In the genomic region with DNA sequence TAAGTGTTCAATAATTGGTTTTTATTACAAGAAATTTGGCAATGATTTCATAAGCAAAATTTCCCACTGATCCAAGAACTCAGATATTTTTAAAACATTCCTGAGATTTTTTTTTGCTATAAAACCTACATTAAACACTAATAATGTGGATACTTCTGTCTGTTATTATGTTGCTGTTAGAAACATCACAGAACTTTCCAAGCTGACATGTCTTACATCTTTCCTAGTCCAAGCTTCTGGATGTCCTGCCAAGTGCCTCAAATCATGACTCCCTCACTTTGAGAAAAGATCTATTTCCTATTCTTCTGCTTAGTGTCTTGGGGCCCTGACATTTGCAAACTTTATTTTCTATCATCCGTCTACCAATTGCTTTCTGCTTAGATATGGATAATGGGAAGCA, we compare ENCODE assay signal across 19 cellular contexts.
A peak's percentile ranks its signal among the peaks of the same experiment; 100 is the strongest.
DNase-seq lines count a peak whose midpoint lies in the region; ATAC-seq and TF ChIP-seq lines count a peak whose summit lies in the region.
"Had no signal": no experiment of that assay in that cellular context is flagged by ENCODE, and none has a peak within 500 bp of the region (broad histone marks: within the 10 kb centered on the region; RNA-seq: fewer than 3 reads in every experiment).

No MANE protein-coding gene starts in this region.

- H3K27ac ChIP-seq in GM23248 = no peak overlapping the region
- H3K27ac ChIP-seq in PC-9 = no peak overlapping the region
- H3K27ac ChIP-seq in neural progenitor cell = no peak overlapping the region
- H3K27ac ChIP-seq: 22Rv1; BLaER1 treated with 17β-estradiol and CSF1 and Interleukin-3, amounts not matched to agents 10 nM and 100 nM had no signal

- 30 to 61% methylated on average over 1 of the region's 1 CpG for WGBS in GM23248 (ENCODE audit: low coverage in 1 of 2, low lambda C conversion rate in 2 of 2, missing lambda C conversion rate in 2 of 2), 2 experiments

- in situ Hi-C loops in GM23248 (cut with MboI) = no loop called here

- TF ChIP-seq CTCF in AG10803 (conservative IDR thresholded peaks at IDR 0.05; ENCODE audit: low read length) (no peak), PC-9 (conservative IDR thresholded peaks at IDR 0.05) (no peak), neural progenitor cell (IDR thresholded peaks at IDR 0.05) (no peak)

- H3K4me2 ChIP-seq in GM23248 (ENCODE audit: unreplicated experiment) (no peak overlapping the region), PC-9 (no peak overlapping the region), neural progenitor cell (no peak overlapping the region)
- H3K4me2 ChIP-seq: BLaER1 treated with 17β-estradiol and CSF1 and Interleukin-3, amounts not matched to agents 10 nM and 100 nM had no signal

- H3K4me3 ChIP-seq in AG10803 (ENCODE audit: low read length) = no peak overlapping the region
- no peak overlapping the region for H3K4me3 ChIP-seq in GM23248
- H3K4me3 ChIP-seq in PC-9 = no peak overlapping the region
- no peak overlapping the region for H3K4me3 ChIP-seq in neural progenitor cell
- H3K4me3 ChIP-seq: BLaER1 treated with 17β-estradiol and CSF1 and Interleukin-3, amounts not matched to agents 10 nM and 100 nM had no signal

- POLR2A ChIA-PET in PC-9 (lab: Charles Lee; ENCODE audit: unreplicated experiment) = no interaction called here

- H3K4me3 Mint-ChIP-seq in neural progenitor cell = no peak overlapping the region
- no peak overlapping the region for H3K4me3 Mint-ChIP-seq in stimulated activated effector memory CD8-positive, alpha-beta T cell treated with anti-CD3 and anti-CD28 coated beads, Interleukin-12 subunit alpha, Interleukin-12 subunit beta, amount 100 ng/mL, for 72 hours
- H3K4me3 Mint-ChIP-seq: CD14-positive monocyte; CD4-positive, alpha-beta T cell; CD8-positive, alpha-beta memory T cell had no signal

- H3K27me3 Mint-ChIP-seq in neural progenitor cell (ENCODE audit: insufficient read depth, low read depth) = no peaks in the 10 kb centered on the region

- H4K20me1 ChIP-seq in GM23248 (ENCODE audit: insufficient read depth) (no peaks in the 10 kb centered on the region), PC-9 (ENCODE audit: insufficient read depth) (no peaks in the 10 kb centered on the region), neural progenitor cell (ENCODE audit: low read depth) (no peaks in the 10 kb centered on the region)
- H4K20me1 ChIP-seq: BLaER1 treated with 17β-estradiol and CSF1 and Interleukin-3, amounts not matched to agents 10 nM and 100 nM had no signal

- H3K4me1 ChIP-seq in GM23248 (ENCODE audit: insufficient read depth) (peaks cover 8% of the 10 kb centered on the region; the same call in 1 of the 2 replicates), PC-9 (replicated peaks; ENCODE audit: insufficient read depth) (no peaks in the 10 kb centered on the region), neural progenitor cell (no peaks in the 10 kb centered on the region)
- H3K4me1 ChIP-seq: BE2C had no signal

- H3F3A ChIP-seq in GM23248 (ENCODE audit: insufficient read depth) (no peaks in the 10 kb centered on the region), PC-9 (ENCODE audit: insufficient read depth, low read depth) (no peaks in the 10 kb centered on the region), neural progenitor cell (ENCODE audit: low read depth) (no peaks in the 10 kb centered on the region)

- H3K27me3 ChIP-seq in GM23248 (replicated peaks; ENCODE audit: insufficient read depth) (no peaks in the 10 kb centered on the region), PC-9 (ENCODE audit: insufficient read depth, low read depth) (no peaks in the 10 kb centered on the region), neural progenitor cell (no peaks in the 10 kb centered on the region)
- H3K27me3 ChIP-seq: BE2C; BLaER1 treated with 17β-estradiol and CSF1 and Interleukin-3, amounts not matched to agents 10 nM and 100 nM had no signal

- H3K79me2 ChIP-seq in GM23248 (ENCODE audit: insufficient read depth) (no peaks in the 10 kb centered on the region), PC-9 (ENCODE audit: low read depth) (no peaks in the 10 kb centered on the region), neural progenitor cell (ENCODE audit: low read depth) (no peaks in the 10 kb centered on the region)

- no peak overlapping the region for H3K9ac ChIP-seq in GM23248
- no peak overlapping the region for H3K9ac ChIP-seq in neural progenitor cell
- H3K9ac ChIP-seq: BLaER1 treated with 17β-estradiol and CSF1 and Interleukin-3, amounts not matched to agents 10 nM and 100 nM had no signal

- H3K27ac Mint-ChIP-seq in neural progenitor cell = no peak overlapping the region
- no peak overlapping the region for H3K27ac Mint-ChIP-seq in stimulated activated effector memory CD8-positive, alpha-beta T cell treated with anti-CD3 and anti-CD28 coated beads, Interleukin-12 subunit alpha, Interleukin-12 subunit beta, amount 100 ng/mL, for 72 hours
- H3K27ac Mint-ChIP-seq: CD14-positive monocyte; CD4-positive, alpha-beta T cell; CD8-positive, alpha-beta memory T cell had no signal

- CTCF ChIA-PET in PC-9 (lab: Charles Lee) = no interaction called here

- no peak for ATAC-seq in stimulated activated effector memory CD8-positive, alpha-beta T cell treated with anti-CD3 and anti-CD28 coated beads, Interleukin-12 subunit alpha, Interleukin-12 subunit beta, amount 100 ng/mL, for 72 hours

- H3K9me3 ChIP-seq in GM23248 (ENCODE audit: low read depth) (no peaks in the 10 kb centered on the region), PC-9 (ENCODE audit: insufficient read depth, low read depth) (no peaks in the 10 kb centered on the region), neural progenitor cell (ENCODE audit: low read depth) (no peaks in the 10 kb centered on the region)
- H3K9me3 ChIP-seq: BE2C; BLaER1 treated with 17β-estradiol and CSF1 and Interleukin-3, amounts not matched to agents 10 nM and 100 nM had no signal

- H2AFZ ChIP-seq in GM23248 = 0 out of 2 replicates have a peak overlapping the region, but pooled peaks have one; percentile 31
- H2AFZ ChIP-seq in PC-9 = peak overlapping the region; percentile 19; the same call in 1 of the 2 replicates
- peak overlapping the region; percentile 30 for H2AFZ ChIP-seq in neural progenitor cell (replicated peaks)

- intact Hi-C loops in PC-9 (cut with micrococcal nuclease; ENCODE audit: unreplicated experiment) = no loop called here

- peak; percentile 58 for DNase-seq in AG10803 (ENCODE audit: low read depth)
- peak; percentile 15 for DNase-seq in GM23248
- no peak for DNase-seq in PC-9
- DNase-seq in neural progenitor cell (ENCODE audit: low spot score) = no peak
- DNase-seq in stimulated activated effector memory CD8-positive, alpha-beta T cell treated with anti-CD3 and anti-CD28 coated beads, Interleukin-12 subunit alpha, Interleukin-12 subunit beta, amount 100 ng/mL, for 72 hours (ENCODE audit: low spot score in 2 of 2) = no peak
- DNase-seq in kidney tubule cell (ENCODE audit: low spot score) = no peak
- no peak for DNase-seq in activated naive CD4-positive, alpha-beta T cell treated with Interleukin-2 at 50 U/mL for 16 hours
- no peak for DNase-seq in NK-92 treated with Interleukin-12 subunit alpha and Interleukin-12 subunit beta, amount 100 ng/mL, for 24 hours (lab: John Stamatoyannopoulos, UW)
- DNase-seq: AML-193; BE2C; CD4-positive, alpha-beta T cell; CD8-positive, alpha-beta memory T cell; DMS 273 treated with DMSO at 0.1 percent for 48 hours; DMS79; H7; HCEC 1CT had no signal

- no peaks in the 10 kb centered on the region for H3K9me3 Mint-ChIP-seq in neural progenitor cell
- no peaks in the 10 kb centered on the region for H3K9me3 Mint-ChIP-seq in stimulated activated effector memory CD8-positive, alpha-beta T cell treated with anti-CD3 and anti-CD28 coated beads, Interleukin-12 subunit alpha, Interleukin-12 subunit beta, amount 100 ng/mL, for 72 hours
- H3K9me3 Mint-ChIP-seq: CD14-positive monocyte; CD4-positive, alpha-beta T cell had no signal

- H3K36me3 ChIP-seq in GM23248 (ENCODE audit: low read depth) (no peaks in the 10 kb centered on the region), PC-9 (ENCODE audit: low read depth) (no peaks in the 10 kb centered on the region), neural progenitor cell (no peaks in the 10 kb centered on the region)
- H3K36me3 ChIP-seq: BE2C; BLaER1 treated with 17β-estradiol and CSF1 and Interleukin-3, amounts not matched to agents 10 nM and 100 nM had no signal

- no peaks in the 10 kb centered on the region for H3K36me3 Mint-ChIP-seq in neural progenitor cell
- H3K36me3 Mint-ChIP-seq in stimulated activated effector memory CD8-positive, alpha-beta T cell treated with anti-CD3 and anti-CD28 coated beads, Interleukin-12 subunit alpha, Interleukin-12 subunit beta, amount 100 ng/mL, for 72 hours = no peaks in the 10 kb centered on the region
- H3K36me3 Mint-ChIP-seq: CD14-positive monocyte; CD8-positive, alpha-beta memory T cell had no signal

- no peaks in the 10 kb centered on the region for H3K9me2 ChIP-seq in GM23248 (ENCODE audit: insufficient read depth)
- H3K9me2 ChIP-seq in PC-9 (ENCODE audit: insufficient read depth) = no peaks in the 10 kb centered on the region; the same call in 1 of the 2 replicates

- no peaks in the 10 kb centered on the region for H3K4me1 Mint-ChIP-seq in neural progenitor cell
- no peaks in the 10 kb centered on the region for H3K4me1 Mint-ChIP-seq in stimulated activated effector memory CD8-positive, alpha-beta T cell treated with anti-CD3 and anti-CD28 coated beads, Interleukin-12 subunit alpha, Interleukin-12 subunit beta, amount 100 ng/mL, for 72 hours
- H3K4me1 Mint-ChIP-seq: CD14-positive monocyte; CD8-positive, alpha-beta memory T cell had no signal

- no TSS peak for BruUV-seq in PC-9 (replicated peaks; lab: Mats Ljungman, UMichigan)

Comparison
In these comparisons a context has a peak if more than half of its experiments do, and no peak if none do; other contexts are left out.
1. DNase-seq: peak in AG10803 (single experiment) and GM23248 (single experiment); none in PC-9 (0 of 2), neural progenitor cell (single experiment), stimulated activated effector memory CD8-positive, alpha-beta T cell treated with anti-CD3 and anti-CD28 coated beads, Interleukin-12 subunit alpha, Interleukin-12 subunit beta, amount 100 ng/mL, for 72 hours (0 of 2), kidney tubule cell (single experiment), activated naive CD4-positive, alpha-beta T cell treated with Interleukin-2 at 50 U/mL for 16 hours (single experiment) and NK-92 treated with Interleukin-12 subunit alpha and Interleukin-12 subunit beta, amount 100 ng/mL, for 24 hours (single experiment).
2. Peak in every context shown above with its lines, with median percentiles within 50 percentile points of each other: H2AFZ ChIP-seq.